ENCODE assay signal across 16 cellular contexts in genomic region chr13:27638521-27638920, GRCh38. TPM values are rescaled to one million over a fixed set of nuclear protein-coding genes. Genes with fewer than 3 reads are reported as not detected.
DNase-seq lines count a peak whose midpoint lies in the region; ATAC-seq and TF ChIP-seq lines count a peak whose summit lies in the region.
"Had no signal": no experiment of that assay in that cellular context is flagged by ENCODE, and none has a peak within 500 bp of the region (broad histone marks: within the 10 kb centered on the region; RNA-seq: fewer than 3 reads in every experiment).

No MANE protein-coding gene starts in this region.

- H3K9me3 ChIP-seq in heart right ventricle (no peaks in the 10 kb centered on the region), upper lobe of right lung (no peaks in the 10 kb centered on the region)
- H3K9me3 ChIP-seq: neutrophil had no signal

- ATAC-seq in heart right ventricle (peak in 3 of 8 donors; percentile 38 to 75 (median 71)), left cardiac atrium (no peak), upper lobe of right lung (no peak), HG02759 (IDR thresholded peaks at IDR 0.05; ENCODE audit: unreplicated experiment) (no peak), HG02981 (IDR thresholded peaks at IDR 0.05; ENCODE audit: unreplicated experiment) (no peak), GM18867 (IDR thresholded peaks at IDR 0.05; ENCODE audit: unreplicated experiment) (no peak)
- ATAC-seq: Panc1 had no signal

- 29 to 45% methylated on average over 2 of the region's 2 CpGs for WGBS in heart right ventricle, 2 donors

- no peak for TF ChIP-seq CTCF in heart right ventricle (IDR thresholded peaks at IDR 0.05)
- no peak for TF ChIP-seq CTCF in upper lobe of right lung (IDR thresholded peaks at IDR 0.05)

- no peak for DNase-seq in heart right ventricle
- no peak for DNase-seq in left cardiac atrium
- peak; percentile 42 for DNase-seq in dermis blood vessel endothelial cell
- DNase-seq in medulla oblongata (ENCODE audit: extremely low spot score): peak; percentile 59
- DNase-seq in upper lobe of right lung: no peak
- DNase-seq: activated CD4-positive, alpha-beta T cell treated with anti-CD3 and anti-CD28 coated beads, Interleukin-2, amount 50 U/mL, for 48 hours; activated effector memory CD4-positive, alpha-beta T cell treated with Interleukin-2 at 50 U/mL for 16 hours; foreskin melanocyte; kidney glomerular epithelial cell; MV-4-11; T-helper 2 cell had no signal

- no peaks in the 10 kb centered on the region for H3K36me3 ChIP-seq in heart right ventricle
- H3K36me3 ChIP-seq in upper lobe of right lung: no peaks in the 10 kb centered on the region
- H3K36me3 ChIP-seq: neutrophil had no signal

- H3K27ac ChIP-seq in heart right ventricle: peak overlapping the region in 7 of 10 donors; percentile 4 to 67 (median 45)
- peak overlapping the region; percentile 1 for H3K27ac ChIP-seq in upper lobe of right lung
- H3K27ac ChIP-seq: neutrophil had no signal

- intact Hi-C loops in heart right ventricle (cut with DNase I) (loop anchor here in 1 of 10 donors (10.0 kb wide), 1 partner anchor 84 kb away; no protein-coding TSS in a partner anchor), left cardiac atrium (cut with DNase I) (no loop called here), upper lobe of right lung (cut with DNase I) (no loop called here)

- peaks cover 0 to 54% (median 34%) of the 10 kb centered on the region in 9 donors for H3K4me1 ChIP-seq in heart right ventricle
- H3K4me1 ChIP-seq in upper lobe of right lung: peaks cover 24% of the 10 kb centered on the region

- H3K27me3 ChIP-seq in heart right ventricle (no peaks in the 10 kb centered on the region), upper lobe of right lung (no peaks in the 10 kb centered on the region)
- H3K27me3 ChIP-seq: neutrophil had no signal

- peak overlapping the region in 1 of 10 donors; percentile 2 for H3K4me3 ChIP-seq in heart right ventricle
- H3K4me3 ChIP-seq in upper lobe of right lung: no peak overlapping the region

RNA-seq across cellular contexts. Expression of gene POLR1D, which starts 16.8 kb away (rescaled TPM):
- total RNA-seq in heart right ventricle (100 to 1,000 TPM in 1 of 10 donors, 10 to 100 TPM in 9; 62.3 to 130 (median 78.5) TPM), left cardiac atrium (10 to 100 TPM; 65.3 to 68.0 TPM), dermis blood vessel endothelial cell (106 and 116 TPM in 2 replicates), upper lobe of right lung (114 TPM)
- 100 to 1,000 TPM in 1 of 2 donors, 10 to 100 TPM in 1; 69.4 to 110 TPM for polyA plus RNA-seq in heart right ventricle

RNA-seq across cellular contexts. Expression of gene LNX2, which starts 18.2 kb away (rescaled TPM):
- total RNA-seq in heart right ventricle (10 to 100 TPM; 10.2 to 22.3 (median 15.4) TPM), left cardiac atrium (1 to 10 TPM; 8.3 to 8.9 TPM), dermis blood vessel endothelial cell (12.4 and 12.8 TPM in 2 replicates), upper lobe of right lung (35.3 TPM)
- polyA plus RNA-seq in heart right ventricle: 1 to 10 TPM; 3.5 to 3.8 TPM

Comparison
In these comparisons a context has a peak if more than half of its experiments do, and no peak if none do; other contexts are left out.
1. DNase-seq: peak in dermis blood vessel endothelial cell (single experiment) and medulla oblongata (single experiment); none in heart right ventricle (0 of 2), left cardiac atrium (single experiment) and upper lobe of right lung (single experiment).